ENCODE assay signal across 21 cellular contexts in the genomic region with DNA sequence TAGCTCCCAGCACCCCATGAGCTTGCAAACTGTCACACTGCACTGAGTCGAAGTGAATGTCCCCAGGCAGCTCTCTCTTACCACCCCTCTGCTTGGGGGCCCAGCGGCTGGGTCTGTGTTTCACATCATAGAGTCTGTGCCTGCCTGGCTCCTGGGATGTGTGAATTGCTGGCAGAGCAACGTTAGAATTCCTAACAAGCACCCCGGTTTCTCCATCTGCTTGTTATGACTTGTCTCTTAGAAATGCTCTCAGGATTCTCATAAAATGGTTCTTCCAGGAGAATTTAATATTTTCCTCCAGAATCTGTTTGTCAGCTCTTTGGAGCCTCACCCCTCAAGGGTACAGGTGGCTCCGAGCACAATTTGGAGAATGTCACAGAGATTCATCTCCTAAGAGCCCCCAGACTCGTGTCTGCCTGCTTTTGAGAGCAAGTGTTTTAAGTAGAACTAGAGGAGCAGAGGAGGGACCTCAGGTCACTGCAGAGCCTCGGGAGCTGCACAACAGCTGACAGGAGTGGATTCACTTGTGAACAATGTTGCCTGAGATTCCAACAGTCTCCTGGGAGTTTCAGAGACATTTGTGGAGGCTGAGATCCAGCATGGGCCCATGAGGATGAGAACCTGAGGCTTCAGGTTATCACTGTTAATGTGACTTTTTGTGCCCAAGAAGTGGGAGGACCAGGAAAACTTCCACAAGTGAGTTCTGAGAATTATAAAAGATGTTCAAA.
"Had no signal": no experiment of that assay in that cellular context is flagged by ENCODE, and none has a peak within 500 bp of the region (broad histone marks: within the 10 kb centered on the region; RNA-seq: fewer than 3 reads in every experiment).

No MANE protein-coding gene starts in this region.

- H3K36me3 ChIP-seq: cardiac muscle cell, neutrophil, tibial nerve had no signal

- H3K9me3 ChIP-seq: neutrophil had no signal

- FAIRE-seq: colon, islet of Langerhans, TTC549, urothelium cell line had no signal

- ATAC-seq: activated CD4-positive, alpha-beta T cell treated with anti-CD3 and anti-CD28 coated beads for 36 hours; activated naive CD4-positive, alpha-beta T cell treated with anti-CD3 and anti-CD28 coated beads, Interleukin-2, amount 50 U/mL, for 72 hours; foreskin keratinocyte; left cardiac atrium; natural killer cell; WTC11 had no signal

- H3K27me3 ChIP-seq: cardiac muscle cell, dorsolateral prefrontal cortex, foreskin keratinocyte, neutrophil, tibial nerve had no signal

- H3K4me3 ChIP-seq: cardiac muscle cell, dorsolateral prefrontal cortex, tibial nerve had no signal

- DNase-seq: activated CD4-positive, alpha-beta T cell treated with anti-CD3 and anti-CD28 coated beads for 36 hours; activated CD4-positive, alpha-beta T cell treated with anti-CD3 and anti-CD28 coated beads, Interleukin-2, amount 50 U/mL, for 48 hours; activated gamma-delta T cell treated with Interleukin-2 at 50 U/mL for 16 hours; dorsolateral prefrontal cortex; foreskin keratinocyte; hippocampal formation; left cardiac atrium; mesendoderm; natural killer cell; stimulated activated CD4-positive, alpha-beta T cell treated with anti-CD3 and anti-CD28 coated beads, Interleukin-2, amount 100 ng/mL, for 24 hours; stimulated activated naive CD4-positive, alpha-beta T cell treated with Interleukin-2 at 50 U/mL for 16 hours; substantia nigra had no signal

- H3K4me1 ChIP-seq: tibial nerve had no signal
